1 cellular context compared by ENCODE assay signal in genomic region chr4:3365326-3365725, GRCh38.
TF ChIP-seq lines count a peak whose summit lies in the region.

No MANE protein-coding gene starts in this region.

TF ChIP-seq in K562, 482 proteins besides CTCF, POLR2A, EP300 and RAD21 (continued from another document):
- no peak for TF ChIP-seq POLR2G (IDR thresholded peaks at IDR 0.05; ENCODE audit: low read depth, low read length)
- TF ChIP-seq ZNF584 (CRISPR knock-in tag; IDR thresholded peaks at IDR 0.05; ENCODE audit: low read depth), result no peak
- TF ChIP-seq RNF219 (CRISPR knock-in tag; IDR thresholded peaks at IDR 0.05), result no peak
- TF ChIP-seq ZNF395 (CRISPR knock-in tag; IDR thresholded peaks at IDR 0.05), result no peak
- TF ChIP-seq ZNF407 (IDR thresholded peaks at IDR 0.05; ENCODE audit: low read depth), result no peak
- no peak for TF ChIP-seq NR2C1 (IDR thresholded peaks at IDR 0.05)
- no peak for TF ChIP-seq NR2C1 (tag; IDR thresholded peaks at IDR 0.05)
